Comparison of ENCODE assay signal across 8 cellular contexts in genomic region chr7:75914169-75914654, GRCh38. TPM values are rescaled to one million over a fixed set of nuclear protein-coding genes. Genes with fewer than 3 reads are reported as not detected.
A peak's percentile ranks its signal among the peaks of the same experiment; 100 is the strongest.
DNase-seq lines count a peak whose midpoint lies in the region; ATAC-seq, FAIRE-seq and TF ChIP-seq lines count a peak whose summit lies in the region.

No MANE protein-coding gene starts in this region.

- no peaks in the 10 kb centered on the region for H3K9me3 ChIP-seq in suprapubic skin

- peak overlapping the region; percentile 90 for H3K27ac ChIP-seq in suprapubic skin

- no peaks in the 10 kb centered on the region for H3K27me3 ChIP-seq in suprapubic skin

- TF ChIP-seq POLR2A in suprapubic skin (IDR thresholded peaks at IDR 0.05): no peak
- no peak for TF ChIP-seq POLR2A in GM12892 (IDR thresholded peaks at IDR 0.05; ENCODE audit: low read depth, low read length)

- H3K27ac Mint-ChIP-seq in T-helper 1 cell treated with Interleukin-12 subunit alpha and Interleukin-12 subunit beta and Interleukin-4 antibody, amounts not matched to agents 30 μg/mL and 1 μg/mL, for 36 hours: peak overlapping the region; percentile 90
- H3K27ac Mint-ChIP-seq in activated naive CD8-positive, alpha-beta T cell: peak overlapping the region; percentile 91

- no peaks in the 10 kb centered on the region for H3K9me3 Mint-ChIP-seq in T-helper 1 cell treated with Interleukin-12 subunit alpha and Interleukin-12 subunit beta and Interleukin-4 antibody, amounts not matched to agents 30 μg/mL and 1 μg/mL, for 36 hours
- H3K9me3 Mint-ChIP-seq in activated naive CD8-positive, alpha-beta T cell (ENCODE audit: low read depth): no peaks in the 10 kb centered on the region

- no peak for FAIRE-seq in GM12892 (lab: Jason Lieb, UNC)

- no peaks in the 10 kb centered on the region for H3K27me3 Mint-ChIP-seq in T-helper 1 cell treated with Interleukin-12 subunit alpha and Interleukin-12 subunit beta and Interleukin-4 antibody, amounts not matched to agents 30 μg/mL and 1 μg/mL, for 36 hours (ENCODE audit: low read depth)
- H3K27me3 Mint-ChIP-seq in activated naive CD8-positive, alpha-beta T cell: no peaks in the 10 kb centered on the region

- TF ChIP-seq EP300 in suprapubic skin (IDR thresholded peaks at IDR 0.05): no peak

- peaks cover 15% of the 10 kb centered on the region for H3K4me1 Mint-ChIP-seq in T-helper 1 cell treated with Interleukin-12 subunit alpha and Interleukin-12 subunit beta and Interleukin-4 antibody, amounts not matched to agents 30 μg/mL and 1 μg/mL, for 36 hours (ENCODE audit: low read depth)
- peaks cover 29% of the 10 kb centered on the region for H3K4me1 Mint-ChIP-seq in activated naive CD8-positive, alpha-beta T cell (ENCODE audit: low read depth)

- 26% methylated on average over 18 of the region's 18 CpGs for WGBS in suprapubic skin

- no peak for DNase-seq in T-helper 1 cell
- peak in 1 of 2 donors; percentile 43 for DNase-seq in left colon
- DNase-seq in suprapubic skin (ENCODE audit: low spot score in 2 of 2): no peak
- no peak for DNase-seq in NCI-H345 (lab: John Stamatoyannopoulos, UW)
- DNase-seq in GM12892 (ENCODE audit: insufficient read length): no peak

- no peaks in the 10 kb centered on the region for H3K36me3 ChIP-seq in suprapubic skin

- peaks cover 1% of the 10 kb centered on the region for H3K36me3 Mint-ChIP-seq in T-helper 1 cell treated with Interleukin-12 subunit alpha and Interleukin-12 subunit beta and Interleukin-4 antibody, amounts not matched to agents 30 μg/mL and 1 μg/mL, for 36 hours (ENCODE audit: low read depth)
- no peaks in the 10 kb centered on the region for H3K36me3 Mint-ChIP-seq in activated naive CD8-positive, alpha-beta T cell

- no peak for TF ChIP-seq CTCF in suprapubic skin (IDR thresholded peaks at IDR 0.05)

- H3K4me1 ChIP-seq in suprapubic skin: peaks cover 30% of the 10 kb centered on the region

- H3K4me3 ChIP-seq in suprapubic skin: peak overlapping the region; percentile 96

- peak overlapping the region; percentile 89 for H3K4me3 Mint-ChIP-seq in T-helper 1 cell treated with Interleukin-12 subunit alpha and Interleukin-12 subunit beta and Interleukin-4 antibody, amounts not matched to agents 30 μg/mL and 1 μg/mL, for 36 hours
- peak overlapping the region; percentile 90 for H3K4me3 Mint-ChIP-seq in activated naive CD8-positive, alpha-beta T cell

- intact Hi-C loops in left colon (cut with DNase I, micrococcal nuclease): no loop called here

- ATAC-seq in left colon (peak; percentile 30), HG03196 (IDR thresholded peaks at IDR 0.05; ENCODE audit: unreplicated experiment) (no peak)

RNA-seq across cellular contexts. Expression of gene POR, which starts 0.7 kb away (rescaled TPM):
- total RNA-seq in left colon: 100 to 1,000 TPM; 131 to 150 TPM
- total RNA-seq in suprapubic skin: 100 to 1,000 TPM in 1 of 4 donors, 10 to 100 TPM in 3; 85.8 to 112 (median 91.8) TPM
- polyA plus RNA-seq in GM12892 (2012; ENCODE audit: missing spikeins): 24.5 TPM

RNA-seq across cellular contexts. Expression of gene RHBDD2, which starts 35.4 kb away (rescaled TPM):
- total RNA-seq in left colon (10 to 100 TPM; 52.8 to 62.3 TPM), suprapubic skin (10 to 100 TPM; 28.3 to 63.1 (median 49.8) TPM)
- polyA plus RNA-seq in GM12892 (2012; ENCODE audit: missing spikeins): 10.2 TPM
